In the genomic region with DNA sequence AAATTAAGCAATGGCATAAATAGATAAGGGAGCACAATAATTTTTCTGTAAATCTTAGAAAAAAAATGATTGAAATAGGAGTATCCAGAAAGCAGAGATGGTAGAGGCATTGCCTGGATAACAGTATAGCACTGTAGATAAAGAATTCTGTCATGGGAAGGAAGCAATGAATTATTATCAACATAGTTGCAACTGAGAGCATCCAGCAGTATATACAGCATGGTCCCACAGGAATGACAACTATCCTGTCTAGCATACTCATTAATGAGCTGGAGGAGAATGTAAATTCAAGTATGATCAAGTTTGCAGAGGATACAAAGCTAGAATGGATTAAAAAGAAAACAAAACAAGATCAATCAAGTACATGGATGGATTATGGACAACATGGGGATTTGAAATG, we compare ENCODE assay signal across 17 cellular contexts.
"Had no signal": no experiment of that assay in that cellular context is flagged by ENCODE, and none has a peak within 500 bp of the region (broad histone marks: within the 10 kb centered on the region; RNA-seq: fewer than 3 reads in every experiment).

No MANE protein-coding gene starts in this region.

- H3K36me3 ChIP-seq: pancreas had no signal

- H3K27me3 ChIP-seq: dorsolateral prefrontal cortex, foreskin keratinocyte had no signal

- DNase-seq: cortex of kidney; dorsolateral prefrontal cortex; effector CD8-positive, alpha-beta T cell; immature natural killer cell; mammary epithelial cell; natural killer cell; nucleus accumbens; pancreas; right cardiac atrium; small intestine; stimulated activated CD4-positive, alpha-beta T cell treated with anti-CD3 and anti-CD28 coated beads, Interleukin-2, amount 100 ng/mL, for 48 hours; stimulated activated naive CD4-positive, alpha-beta T cell treated with Interleukin-2 at 50 U/mL for 16 hours; trophoblast cell had no signal

- ATAC-seq: esophagus mucosa, foreskin keratinocyte, natural killer cell, pancreas, right cardiac atrium had no signal

- H3K9me3 ChIP-seq: pancreas had no signal

- H3K27ac ChIP-seq: dorsolateral prefrontal cortex, foreskin keratinocyte, pancreas had no signal

- H3K4me3 ChIP-seq: dorsolateral prefrontal cortex, pancreas had no signal

- FAIRE-seq: endometrium, urothelium cell line had no signal
